In genomic region chr1:112253366-112253765, GRCh38 we compare ENCODE assay signal across 13 cellular contexts.
DNase-seq lines count a peak whose midpoint lies in the region; ATAC-seq and TF ChIP-seq lines count a peak whose summit lies in the region.
"Had no signal": no experiment of that assay in that cellular context is flagged by ENCODE, and none has a peak within 500 bp of the region (broad histone marks: within the 10 kb centered on the region; RNA-seq: fewer than 3 reads in every experiment).

No MANE protein-coding gene starts in this region.

- ATAC-seq in gastrocnemius medialis = no peak

- H3F3A ChIP-seq in neural progenitor cell (ENCODE audit: low read depth) = no peaks in the 10 kb centered on the region

- no peaks in the 10 kb centered on the region for H3K79me2 ChIP-seq in neural progenitor cell (ENCODE audit: low read depth)

- peaks cover 26% of the 10 kb centered on the region for H3K4me1 Mint-ChIP-seq in MCF 10A (ENCODE audit: insufficient read depth, unreplicated experiment)
- peaks cover 7% of the 10 kb centered on the region for H3K4me1 Mint-ChIP-seq in neural progenitor cell
- H3K4me1 Mint-ChIP-seq: CD4-positive, CD25-positive, alpha-beta regulatory T cell; IgD-negative memory B cell had no signal

- H3K27ac ChIP-seq in breast epithelium (no peak overlapping the region), coronary artery (no peak overlapping the region), neural progenitor cell (no peak overlapping the region), gastrocnemius medialis (no peak overlapping the region)
- H3K27ac ChIP-seq: BLaER1 treated with 17β-estradiol and CSF1 and Interleukin-3, amounts not matched to agents 10 nM and 100 nM had no signal

- POLR2A ChIA-PET in MCF 10A (lab: Yijun Ruan, JAX) = no interaction called here

- H3K9me3 Mint-ChIP-seq in MCF 10A (ENCODE audit: unreplicated experiment) (no peaks in the 10 kb centered on the region), neural progenitor cell (no peaks in the 10 kb centered on the region)
- H3K9me3 Mint-ChIP-seq: IgD-negative memory B cell had no signal

- H3K4me3 Mint-ChIP-seq in MCF 10A (ENCODE audit: unreplicated experiment) = no peak overlapping the region
- no peak overlapping the region for H3K4me3 Mint-ChIP-seq in neural progenitor cell
- H3K4me3 Mint-ChIP-seq: CD4-positive, CD25-positive, alpha-beta regulatory T cell; IgD-negative memory B cell had no signal

- peaks cover 4% of the 10 kb centered on the region for H3K27me3 Mint-ChIP-seq in MCF 10A (ENCODE audit: insufficient read depth, unreplicated experiment)
- no peaks in the 10 kb centered on the region for H3K27me3 Mint-ChIP-seq in neural progenitor cell (ENCODE audit: insufficient read depth, low read depth)

- H3K9me3 ChIP-seq in breast epithelium = no peaks in the 10 kb centered on the region
- H3K9me3 ChIP-seq in neural progenitor cell (ENCODE audit: low read depth) = no peaks in the 10 kb centered on the region
- H3K9me3 ChIP-seq in gastrocnemius medialis = no peaks in the 10 kb centered on the region
- H3K9me3 ChIP-seq: BLaER1 treated with 17β-estradiol and CSF1 and Interleukin-3, amounts not matched to agents 10 nM and 100 nM; HAP-1 had no signal

- no peak for DNase-seq in MCF 10A (ENCODE audit: unreplicated experiment)
- DNase-seq in breast epithelium (ENCODE audit: low spot score in 2 of 2) = no peak
- DNase-seq in coronary artery (ENCODE audit: low spot score) = peak; percentile 19
- DNase-seq in neural progenitor cell (ENCODE audit: low spot score) = no peak
- DNase-seq in NCI-H1417 treated with DMSO at 0.1 percent for 48 hours (lab: John Stamatoyannopoulos, UW) = no peak
- DNase-seq in gastrocnemius medialis = no peak
- DNase-seq in hippocampal formation (lab: John Stamatoyannopoulos, UW) = no peak
- DNase-seq: ACHN; CD4-positive, CD25-positive, alpha-beta regulatory T cell; DMS 273 treated with DMSO at 0.1 percent for 48 hours had no signal

- intact Hi-C loops in MCF 10A (cut with micrococcal nuclease) = no loop called here
- intact Hi-C loops in breast epithelium (cut with DNase I; ENCODE audit: low total_unique reads) = no loop called here
- intact Hi-C loops in gastrocnemius medialis (cut with DNase I; ENCODE audit: low total_unique reads) = no loop called here

- BruUV-seq in MCF 10A (replicated peaks; lab: Mats Ljungman, UMichigan) = no TSS peak

- H3K36me3 Mint-ChIP-seq in MCF 10A (ENCODE audit: insufficient read depth, unreplicated experiment) (no peaks in the 10 kb centered on the region), neural progenitor cell (no peaks in the 10 kb centered on the region)
- H3K36me3 Mint-ChIP-seq: CD4-positive, CD25-positive, alpha-beta regulatory T cell had no signal

- TF ChIP-seq POLR2A in breast epithelium (IDR thresholded peaks at IDR 0.05) = no peak
- no peak for TF ChIP-seq POLR2A in gastrocnemius medialis (IDR thresholded peaks at IDR 0.05)

- peak overlapping the region; percentile 99 for H2AFZ ChIP-seq in neural progenitor cell (replicated peaks)

- H3K4me3 ChIP-seq in breast epithelium (no peak overlapping the region), coronary artery (no peak overlapping the region), neural progenitor cell (no peak overlapping the region), gastrocnemius medialis (no peak overlapping the region)
- H3K4me3 ChIP-seq: BLaER1 treated with 17β-estradiol and CSF1 and Interleukin-3, amounts not matched to agents 10 nM and 100 nM; HAP-1 had no signal

- H3K4me1 ChIP-seq in breast epithelium (no peaks in the 10 kb centered on the region), neural progenitor cell (peaks cover 9% of the 10 kb centered on the region), gastrocnemius medialis (no peaks in the 10 kb centered on the region)
- H3K4me1 ChIP-seq: BLaER1 treated with 17β-estradiol and CSF1 and Interleukin-3, amounts not matched to agents 10 nM and 100 nM; HAP-1 had no signal

- no peak overlapping the region for H3K9ac ChIP-seq in neural progenitor cell
- H3K9ac ChIP-seq: BLaER1 treated with 17β-estradiol and CSF1 and Interleukin-3, amounts not matched to agents 10 nM and 100 nM had no signal

- H3K27ac Mint-ChIP-seq in MCF 10A (ENCODE audit: low read depth, unreplicated experiment) (peak overlapping the region; percentile 23), neural progenitor cell (peak overlapping the region; percentile 74)
- H3K27ac Mint-ChIP-seq: CD4-positive, CD25-positive, alpha-beta regulatory T cell had no signal

- in situ Hi-C loops in gastrocnemius medialis (cut with MboI; ENCODE audit: low sequenced_read_pairs in 4 of 4) = no loop called here

- H3K36me3 ChIP-seq in breast epithelium (no peaks in the 10 kb centered on the region), neural progenitor cell (no peaks in the 10 kb centered on the region), gastrocnemius medialis (no peaks in the 10 kb centered on the region)
- H3K36me3 ChIP-seq: BLaER1 treated with 17β-estradiol and CSF1 and Interleukin-3, amounts not matched to agents 10 nM and 100 nM; HAP-1 had no signal

- CTCF ChIA-PET in MCF 10A (lab: Yijun Ruan, JAX) = interaction anchor here (1.0 to 1.4 kb wide), 6 partner anchors 9 to 487 kb away, joined by 3 to 6 read pairs (median 3); no protein-coding TSS in a partner anchor

- H4K20me1 ChIP-seq in neural progenitor cell (ENCODE audit: low read depth) = no peaks in the 10 kb centered on the region
- H4K20me1 ChIP-seq: BLaER1 treated with 17β-estradiol and CSF1 and Interleukin-3, amounts not matched to agents 10 nM and 100 nM had no signal

- TF ChIP-seq CTCF in MCF 10A (IDR thresholded peaks at IDR 0.05; ENCODE audit: unreplicated experiment) (no peak), breast epithelium (IDR thresholded peaks at IDR 0.05) (no peak), coronary artery (IDR thresholded peaks at IDR 0.05) (no peak), neural progenitor cell (IDR thresholded peaks at IDR 0.05) (no peak), gastrocnemius medialis (IDR thresholded peaks at IDR 0.05 in 4 of 5, conservative IDR thresholded peaks at IDR 0.05 in 1 of 5) (no peak)

- H3K4me2 ChIP-seq in neural progenitor cell = no peak overlapping the region
- H3K4me2 ChIP-seq: BLaER1 treated with 17β-estradiol and CSF1 and Interleukin-3, amounts not matched to agents 10 nM and 100 nM had no signal

- no peaks in the 10 kb centered on the region for H3K27me3 ChIP-seq in breast epithelium
- no peaks in the 10 kb centered on the region for H3K27me3 ChIP-seq in neural progenitor cell
- no peaks in the 10 kb centered on the region for H3K27me3 ChIP-seq in gastrocnemius medialis
- H3K27me3 ChIP-seq: BLaER1 treated with 17β-estradiol and CSF1 and Interleukin-3, amounts not matched to agents 10 nM and 100 nM had no signal
